ENCODE assay signal across 1 cellular context in genomic region chr2:71528221-71528620, GRCh38.
TF ChIP-seq lines count a peak whose summit lies in the region.

No MANE protein-coding gene starts in this region.

TF ChIP-seq in H1, 55 proteins besides CTCF, POLR2A, EP300 and RAD21 (continued from another document):
- TF ChIP-seq, protein P1, sequence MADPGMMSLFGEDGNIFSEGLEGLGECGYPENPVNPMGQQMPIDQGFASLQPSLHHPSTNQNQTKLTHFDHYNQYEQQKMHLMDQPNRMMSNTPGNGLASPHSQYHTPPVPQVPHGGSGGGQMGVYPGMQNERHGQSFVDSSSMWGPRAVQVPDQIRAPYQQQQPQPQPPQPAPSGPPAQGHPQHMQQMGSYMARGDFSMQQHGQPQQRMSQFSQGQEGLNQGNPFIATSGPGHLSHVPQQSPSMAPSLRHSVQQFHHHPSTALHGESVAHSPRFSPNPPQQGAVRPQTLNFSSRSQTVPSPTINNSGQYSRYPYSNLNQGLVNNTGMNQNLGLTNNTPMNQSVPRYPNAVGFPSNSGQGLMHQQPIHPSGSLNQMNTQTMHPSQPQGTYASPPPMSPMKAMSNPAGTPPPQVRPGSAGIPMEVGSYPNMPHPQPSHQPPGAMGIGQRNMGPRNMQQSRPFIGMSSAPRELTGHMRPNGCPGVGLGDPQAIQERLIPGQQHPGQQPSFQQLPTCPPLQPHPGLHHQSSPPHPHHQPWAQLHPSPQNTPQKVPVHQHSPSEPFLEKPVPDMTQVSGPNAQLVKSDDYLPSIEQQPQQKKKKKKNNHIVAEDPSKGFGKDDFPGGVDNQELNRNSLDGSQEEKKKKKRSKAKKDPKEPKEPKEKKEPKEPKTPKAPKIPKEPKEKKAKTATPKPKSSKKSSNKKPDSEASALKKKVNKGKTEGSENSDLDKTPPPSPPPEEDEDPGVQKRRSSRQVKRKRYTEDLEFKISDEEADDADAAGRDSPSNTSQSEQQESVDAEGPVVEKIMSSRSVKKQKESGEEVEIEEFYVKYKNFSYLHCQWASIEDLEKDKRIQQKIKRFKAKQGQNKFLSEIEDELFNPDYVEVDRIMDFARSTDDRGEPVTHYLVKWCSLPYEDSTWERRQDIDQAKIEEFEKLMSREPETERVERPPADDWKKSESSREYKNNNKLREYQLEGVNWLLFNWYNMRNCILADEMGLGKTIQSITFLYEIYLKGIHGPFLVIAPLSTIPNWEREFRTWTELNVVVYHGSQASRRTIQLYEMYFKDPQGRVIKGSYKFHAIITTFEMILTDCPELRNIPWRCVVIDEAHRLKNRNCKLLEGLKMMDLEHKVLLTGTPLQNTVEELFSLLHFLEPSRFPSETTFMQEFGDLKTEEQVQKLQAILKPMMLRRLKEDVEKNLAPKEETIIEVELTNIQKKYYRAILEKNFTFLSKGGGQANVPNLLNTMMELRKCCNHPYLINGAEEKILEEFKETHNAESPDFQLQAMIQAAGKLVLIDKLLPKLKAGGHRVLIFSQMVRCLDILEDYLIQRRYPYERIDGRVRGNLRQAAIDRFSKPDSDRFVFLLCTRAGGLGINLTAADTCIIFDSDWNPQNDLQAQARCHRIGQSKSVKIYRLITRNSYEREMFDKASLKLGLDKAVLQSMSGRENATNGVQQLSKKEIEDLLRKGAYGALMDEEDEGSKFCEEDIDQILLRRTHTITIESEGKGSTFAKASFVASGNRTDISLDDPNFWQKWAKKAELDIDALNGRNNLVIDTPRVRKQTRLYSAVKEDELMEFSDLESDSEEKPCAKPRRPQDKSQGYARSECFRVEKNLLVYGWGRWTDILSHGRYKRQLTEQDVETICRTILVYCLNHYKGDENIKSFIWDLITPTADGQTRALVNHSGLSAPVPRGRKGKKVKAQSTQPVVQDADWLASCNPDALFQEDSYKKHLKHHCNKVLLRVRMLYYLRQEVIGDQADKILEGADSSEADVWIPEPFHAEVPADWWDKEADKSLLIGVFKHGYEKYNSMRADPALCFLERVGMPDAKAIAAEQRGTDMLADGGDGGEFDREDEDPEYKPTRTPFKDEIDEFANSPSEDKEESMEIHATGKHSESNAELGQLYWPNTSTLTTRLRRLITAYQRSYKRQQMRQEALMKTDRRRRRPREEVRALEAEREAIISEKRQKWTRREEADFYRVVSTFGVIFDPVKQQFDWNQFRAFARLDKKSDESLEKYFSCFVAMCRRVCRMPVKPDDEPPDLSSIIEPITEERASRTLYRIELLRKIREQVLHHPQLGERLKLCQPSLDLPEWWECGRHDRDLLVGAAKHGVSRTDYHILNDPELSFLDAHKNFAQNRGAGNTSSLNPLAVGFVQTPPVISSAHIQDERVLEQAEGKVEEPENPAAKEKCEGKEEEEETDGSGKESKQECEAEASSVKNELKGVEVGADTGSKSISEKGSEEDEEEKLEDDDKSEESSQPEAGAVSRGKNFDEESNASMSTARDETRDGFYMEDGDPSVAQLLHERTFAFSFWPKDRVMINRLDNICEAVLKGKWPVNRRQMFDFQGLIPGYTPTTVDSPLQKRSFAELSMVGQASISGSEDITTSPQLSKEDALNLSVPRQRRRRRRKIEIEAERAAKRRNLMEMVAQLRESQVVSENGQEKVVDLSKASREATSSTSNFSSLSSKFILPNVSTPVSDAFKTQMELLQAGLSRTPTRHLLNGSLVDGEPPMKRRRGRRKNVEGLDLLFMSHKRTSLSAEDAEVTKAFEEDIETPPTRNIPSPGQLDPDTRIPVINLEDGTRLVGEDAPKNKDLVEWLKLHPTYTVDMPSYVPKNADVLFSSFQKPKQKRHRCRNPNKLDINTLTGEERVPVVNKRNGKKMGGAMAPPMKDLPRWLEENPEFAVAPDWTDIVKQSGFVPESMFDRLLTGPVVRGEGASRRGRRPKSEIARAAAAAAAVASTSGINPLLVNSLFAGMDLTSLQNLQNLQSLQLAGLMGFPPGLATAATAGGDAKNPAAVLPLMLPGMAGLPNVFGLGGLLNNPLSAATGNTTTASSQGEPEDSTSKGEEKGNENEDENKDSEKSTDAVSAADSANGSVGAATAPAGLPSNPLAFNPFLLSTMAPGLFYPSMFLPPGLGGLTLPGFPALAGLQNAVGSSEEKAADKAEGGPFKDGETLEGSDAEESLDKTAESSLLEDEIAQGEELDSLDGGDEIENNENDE (IDR thresholded peaks at IDR 0.05; ENCODE audit: insufficient replicate concordance, low read length) = no peak
- TF ChIP-seq BCL11A (IDR thresholded peaks at IDR 0.05; ENCODE audit: low read depth in 2 of 2, low read length in 2 of 2) = no peak
- TF ChIP-seq CREB1 (IDR thresholded peaks at IDR 0.05) = no peak
- no peak for TF ChIP-seq TEAD4 (IDR thresholded peaks at IDR 0.05; ENCODE audit: low read depth, low read length)
- TF ChIP-seq, protein P2, sequence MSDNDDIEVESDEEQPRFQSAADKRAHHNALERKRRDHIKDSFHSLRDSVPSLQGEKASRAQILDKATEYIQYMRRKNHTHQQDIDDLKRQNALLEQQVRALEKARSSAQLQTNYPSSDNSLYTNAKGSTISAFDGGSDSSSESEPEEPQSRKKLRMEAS (IDR thresholded peaks at IDR 0.05) = no peak
- no peak for TF ChIP-seq SP1 (IDR thresholded peaks at IDR 0.05; ENCODE audit: low read depth, low read length)
- TF ChIP-seq ATF3 (IDR thresholded peaks at IDR 0.05; ENCODE audit: insufficient read depth, low read depth, low read length) = no peak
- TF ChIP-seq CHD1 (IDR thresholded peaks at IDR 0.05; ENCODE audit: low read depth, low read length) = no peak
- TF ChIP-seq EZH2 (IDR thresholded peaks at IDR 0.05; ENCODE audit: low read depth, low read length, severe bottlenecking) = no peak
- no peak for TF ChIP-seq JUND (IDR thresholded peaks at IDR 0.05; ENCODE audit: low read length)
- TF ChIP-seq SUZ12 (IDR thresholded peaks at IDR 0.05; ENCODE audit: low read length) = no peak
- no peak for TF ChIP-seq CBX5 (IDR thresholded peaks at IDR 0.05; ENCODE audit: low read depth, low read length)
- TF ChIP-seq KDM5A (IDR thresholded peaks at IDR 0.05; ENCODE audit: low read length) = no peak
- TF ChIP-seq RBBP5 (IDR thresholded peaks at IDR 0.05; ENCODE audit: borderline replicate concordance, low read depth, low read length) = no peak
- no peak for TF ChIP-seq TCF12 (IDR thresholded peaks at IDR 0.05; ENCODE audit: low read depth, low read length)
